ENCODE assay signal across 20 cellular contexts in genomic region chr7:47949703-47950102, GRCh38. TPM values are rescaled to one million over a fixed set of nuclear protein-coding genes. Genes with fewer than 3 reads are reported as not detected.
A peak's percentile ranks its signal among the peaks of the same experiment; 100 is the strongest.
DNase-seq lines count a peak whose midpoint lies in the region; ATAC-seq, FAIRE-seq and TF ChIP-seq lines count a peak whose summit lies in the region.
"Had no signal": no experiment of that assay in that cellular context is flagged by ENCODE, and none has a peak within 500 bp of the region (broad histone marks: within the 10 kb centered on the region; RNA-seq: fewer than 3 reads in every experiment).

No MANE protein-coding gene starts in this region.

- H3K9me3 Mint-ChIP-seq in Caco-2 (ENCODE audit: unreplicated experiment) = no peaks in the 10 kb centered on the region
- H3K9me3 Mint-ChIP-seq in GM23338 = no peaks in the 10 kb centered on the region
- H3K9me3 Mint-ChIP-seq: CD8-positive, alpha-beta memory T cell had no signal

- H3K23me2 ChIP-seq in H1 (ENCODE audit: low read depth, low read length) = peaks cover 5% of the 10 kb centered on the region; the same call in 1 of the 2 replicates

- no peak for TF ChIP-seq RAD21 in H1 (IDR thresholded peaks at IDR 0.05 in 1 of 2, conservative IDR thresholded peaks at IDR 0.05 in 1 of 2; ENCODE audit: low read depth in 2 of 2, low read length in 2 of 2)

- H3K9ac ChIP-seq in H1 (replicated peaks in 1 of 4; ENCODE audit: extremely low read depth in 1 of 4, low read depth in 3 of 4, low read length in 3 of 4) (no peak overlapping the region), trophoblast cell (ENCODE audit: low read length) (no peak overlapping the region)

- H3K27me3 ChIP-seq in Caco-2 (replicated peaks; ENCODE audit: control insufficient read depth, insufficient read depth, low read length) (no peaks in the 10 kb centered on the region), GM23338 (ENCODE audit: insufficient read depth) (no peaks in the 10 kb centered on the region), H1 (replicated peaks in 1 of 4; ENCODE audit: control insufficient read depth in 3 of 4, extremely low read depth in 1 of 4, insufficient read depth in 3 of 4, low read length in 3 of 4) (no peaks in the 10 kb centered on the region), trophoblast cell (ENCODE audit: insufficient read depth, low read length) (no peaks in the 10 kb centered on the region)

- no peak overlapping the region for H3K4ac ChIP-seq in H1 (replicated peaks; ENCODE audit: insufficient read length, low read depth, low read length)
- H3K4ac ChIP-seq in trophoblast cell (ENCODE audit: low read depth, low read length) = no peak overlapping the region

- H3K79me1 ChIP-seq in H1 (ENCODE audit: low read depth, low read length) (no peaks in the 10 kb centered on the region), trophoblast cell (ENCODE audit: low read length) (no peaks in the 10 kb centered on the region)

- no peak overlapping the region for H2BK20ac ChIP-seq in H1 (ENCODE audit: low read length)

- H4K12ac ChIP-seq in trophoblast cell (ENCODE audit: low read depth, low read length) = no peak overlapping the region

- no peak overlapping the region for H3K18ac ChIP-seq in H1 (ENCODE audit: extremely low read depth, low read length)
- H3K18ac ChIP-seq in trophoblast cell (ENCODE audit: low read length) = no peak overlapping the region

- 83% methylated on average over 4 of the region's 4 CpGs; no CpG with 5 or more reads in 1 of the 2 experiments for WGBS in H1 (ENCODE audit: extremely low coverage in 1 of 2, insufficient coverage in 1 of 2, insufficient read length in 1 of 2, insufficient replicate concordance in 2 of 2, low coverage in 1 of 2, low lambda C conversion rate in 2 of 2, missing lambda C conversion rate in 1 of 2), 2 experiments
- no CpG with 5 or more reads among the region's 4 CpGs for WGBS in trophoblast cell (ENCODE audit: extremely low coverage, insufficient coverage, insufficient read length)

- H2BK15ac ChIP-seq in H1 (ENCODE audit: low read length) = no peak overlapping the region

- peaks cover 36% of the 10 kb centered on the region for H3K4me1 ChIP-seq in Caco-2
- peaks cover 6% of the 10 kb centered on the region for H3K4me1 ChIP-seq in GM23338 (ENCODE audit: insufficient read depth)
- H3K4me1 ChIP-seq in H1 (replicated peaks in 1 of 4; ENCODE audit: control insufficient read depth in 3 of 4, insufficient read depth in 4 of 4, low read length in 3 of 4) = peaks cover 0 to 4% (median 0%) of the 10 kb centered on the region in 4 experiments; a peak in 2 of 7 replicates
- peaks cover 0 to 8% of the 10 kb centered on the region in 2 experiments for H3K4me1 ChIP-seq in trophoblast cell (ENCODE audit: control insufficient read depth in 1 of 2, insufficient read depth in 2 of 2, low read length in 2 of 2)

- H3K27ac ChIP-seq in GM23338 (ENCODE audit: low read depth) (no peak overlapping the region), H1 (ENCODE audit: low read depth, low read length) (no peak overlapping the region), trophoblast cell (ENCODE audit: low read depth, low read length) (no peak overlapping the region)

- H4K20me1 ChIP-seq in GM23338 (replicated peaks; ENCODE audit: insufficient read depth) = no peaks in the 10 kb centered on the region
- H4K20me1 ChIP-seq in H1 (replicated peaks in 1 of 2; ENCODE audit: control insufficient read depth in 1 of 2, insufficient read depth in 2 of 2, low read length in 2 of 2) = peaks cover 0 to 3% of the 10 kb centered on the region in 2 experiments

- H2BK5ac ChIP-seq in H1 (ENCODE audit: low read depth, low read length) (0 out of 2 replicates have a peak overlapping the region, but pooled peaks have one; percentile 8), trophoblast cell (ENCODE audit: low read depth, low read length, poor library complexity) (no peak overlapping the region)

- DNase-seq in Caco-2 = no peak
- DNase-seq in GM23338 (ENCODE audit: low spot score) = no peak
- no peak for DNase-seq in H1 (ENCODE audit: low read depth in 1 of 2, low spot score in 2 of 2)
- no peak for DNase-seq in trophoblast cell
- no peak for DNase-seq in amygdala (lab: John Stamatoyannopoulos, UW)
- DNase-seq in mesenteric fat pad (ENCODE audit: low spot score) = no peak
- DNase-seq in putamen (ENCODE audit: low spot score) = no peak
- DNase-seq: ACHN; C1 segment of cervical spinal cord; CD8-positive, alpha-beta memory T cell; HCEC 1CT; NCI-H1092 treated with DMSO at 0.1 percent for 48 hours; NCI-H2081; NCI-H2171 treated with DMSO at 0.1 percent for 48 hours; NCI-H446; NCI-H526 treated with DMSO at 0.1 percent for 48 hours; SIG-M5 had no signal

- H2BK12ac ChIP-seq in H1 (ENCODE audit: low read depth, low read length) (no peak overlapping the region), trophoblast cell (ENCODE audit: low read length) (no peak overlapping the region)

- CTCF ChIA-PET in Caco-2 (lab: Charles Lee) (interaction anchor here (1.2 kb wide), 1 partner anchor 205 kb away, joined by 3 read pairs; no protein-coding TSS in a partner anchor), H1 (lab: Charles Lee; ENCODE audit: partially characterized antibody) (interaction anchor here (1.3 to 6.8 kb wide), 5 partner anchors 11 to 161 kb away, joined by 3 to 34 read pairs (median 9); no protein-coding TSS in a partner anchor)

- H3K14ac ChIP-seq in H1 (ENCODE audit: insufficient read length) (no peak overlapping the region), trophoblast cell (ENCODE audit: low read length) (no peak overlapping the region)

- BruUV-seq in Caco-2 (replicated peaks; lab: Mats Ljungman, UMichigan) = no TSS peak

- no peak for ATAC-seq in GM23338
- ATAC-seq: SK-N-SH treated with all-trans-retinoic acid at 6 μM for 48 hours had no signal

- POLR2A ChIA-PET in Caco-2 (lab: Charles Lee) (no interaction called here), H1 (lab: Charles Lee; ENCODE audit: partially characterized antibody) (interaction anchor here (1.3 to 1.4 kb wide), 2 partner anchors 18 to 19 kb away, joined by 3 to 5 read pairs; no protein-coding TSS in a partner anchor)

- H3K27ac Mint-ChIP-seq in Caco-2 (ENCODE audit: unreplicated experiment) (peak overlapping the region; percentile 74), GM23338 (no peak overlapping the region)

- peaks cover 45% of the 10 kb centered on the region for H3K4me1 Mint-ChIP-seq in Caco-2 (ENCODE audit: low read depth, unreplicated experiment)
- peaks cover 27% of the 10 kb centered on the region for H3K4me1 Mint-ChIP-seq in GM23338
- H3K4me1 Mint-ChIP-seq: CD8-positive, alpha-beta memory T cell had no signal

- H2BK120ac ChIP-seq in H1 (replicated peaks; ENCODE audit: low read depth, low read length) = no peak overlapping the region
- H2BK120ac ChIP-seq in trophoblast cell (ENCODE audit: insufficient read depth, low read length, poor library complexity) = peak overlapping the region; percentile 7

- no peak overlapping the region for H4K5ac ChIP-seq in H1 (ENCODE audit: insufficient read length, low read depth, low read length)

- TF ChIP-seq POLR2A in H1 (IDR thresholded peaks at IDR 0.05; ENCODE audit: control extremely low read depth in 1 of 2, low read depth in 2 of 2, low read length in 2 of 2) = no peak

- H4K91ac ChIP-seq in H1 (replicated peaks; ENCODE audit: insufficient read length, low read length) (no peak overlapping the region), trophoblast cell (ENCODE audit: low read depth, low read length) (no peak overlapping the region)

- no peak for FAIRE-seq in H1 (lab: Jason Lieb, UNC)
- FAIRE-seq: D721Med, G401.6 had no signal

- peak overlapping the region; percentile 28; the same call in 1 of the 2 replicates for H2AFZ ChIP-seq in GM23338
- H2AFZ ChIP-seq in H1 (ENCODE audit: low read length) = no peak overlapping the region
- H2AFZ ChIP-seq in trophoblast cell (ENCODE audit: insufficient read depth, low read length, poor library complexity) = no peak overlapping the region

- no peak overlapping the region for H3K56ac ChIP-seq in H1 (replicated peaks; ENCODE audit: insufficient read length, low read depth, low read length)

- H3K4me3 ChIP-seq in Caco-2 (ENCODE audit: low read depth, low read length) (no peak overlapping the region), GM23338 (no peak overlapping the region), H1 (ENCODE audit: extremely low read depth in 1 of 4, insufficient read depth in 2 of 4, low read depth in 3 of 4, low read length in 4 of 4) (no peak overlapping the region), trophoblast cell (ENCODE audit: low read depth, low read length) (no peak overlapping the region)

- H3F3A ChIP-seq in GM23338 (replicated peaks; ENCODE audit: low read depth) = 0 out of 2 replicates have a peak, but pooled peaks cover 3% of the 10 kb centered on the region

- H3K23ac ChIP-seq in H1 (ENCODE audit: insufficient read length) = no peak overlapping the region
- H3K23ac ChIP-seq in trophoblast cell (ENCODE audit: low read length) = no peak overlapping the region

- H4K8ac ChIP-seq in H1 (ENCODE audit: extremely low read depth, insufficient read depth, low read length) (no peak overlapping the region), trophoblast cell (ENCODE audit: low read depth, low read length) (no peak overlapping the region)

- no peaks in the 10 kb centered on the region for H3K9me2 ChIP-seq in GM23338 (ENCODE audit: insufficient read depth)

- H3K27me3 Mint-ChIP-seq in Caco-2 (ENCODE audit: insufficient read depth, unreplicated experiment) (no peaks in the 10 kb centered on the region), GM23338 (ENCODE audit: insufficient read depth, low read depth, poor library complexity) (peaks cover 7% of the 10 kb centered on the region)
- H3K27me3 Mint-ChIP-seq: CD8-positive, alpha-beta memory T cell had no signal

- TF ChIP-seq CTCF in Caco-2 (IDR thresholded peaks at IDR 0.05; ENCODE audit: insufficient read depth in 1 of 2, low read depth in 1 of 2, low read length in 1 of 2, severe bottlenecking in 1 of 2, unreplicated experiment in 1 of 2) (no peak), GM23338 (conservative IDR thresholded peaks at IDR 0.05; ENCODE audit: low read depth in 2 of 2) (no peak), H1 (IDR thresholded peaks at IDR 0.05; ENCODE audit: control extremely low read depth in 1 of 3, insufficient read depth in 1 of 3, low read depth in 1 of 3, low read length in 3 of 3) (no peak)

- H3K36me3 ChIP-seq in Caco-2 (ENCODE audit: control insufficient read depth, insufficient read depth, low read length) (no peaks in the 10 kb centered on the region), GM23338 (ENCODE audit: insufficient read depth) (peaks cover 3% of the 10 kb centered on the region), H1 (ENCODE audit: control insufficient read depth in 2 of 4, insufficient read depth in 4 of 4, low read length in 3 of 4) (peaks cover 0 to 6% (median under 1%) of the 10 kb centered on the region in 4 experiments; a peak in 2 of 8 replicates), trophoblast cell (ENCODE audit: control insufficient read depth in 1 of 2, insufficient read depth in 2 of 2, low read length in 2 of 2) (peaks cover 0 to 7% of the 10 kb centered on the region in 2 experiments)

- TF ChIP-seq EP300 in H1 (IDR thresholded peaks at IDR 0.05; ENCODE audit: borderline replicate concordance in 1 of 2, low read depth in 2 of 2, low read length in 2 of 2) = no peak

- H3K79me2 ChIP-seq in GM23338 (replicated peaks; ENCODE audit: insufficient read depth) (no peaks in the 10 kb centered on the region), H1 (ENCODE audit: control insufficient read depth in 1 of 2, insufficient read depth in 2 of 2, low read length in 2 of 2) (no peaks in the 10 kb centered on the region), trophoblast cell (ENCODE audit: control insufficient read depth, insufficient read depth, low read length, poor library complexity) (no peaks in the 10 kb centered on the region)

- H3K9me3 ChIP-seq in Caco-2 = no peaks in the 10 kb centered on the region
- no peaks in the 10 kb centered on the region for H3K9me3 ChIP-seq in H1 (ENCODE audit: insufficient read depth in 2 of 2, low read depth in 1 of 2, low read length in 1 of 2)
- peaks cover 3% of the 10 kb centered on the region for H3K9me3 ChIP-seq in trophoblast cell (ENCODE audit: insufficient read depth, low read depth, low read length)

- H3K36me3 Mint-ChIP-seq in Caco-2 (ENCODE audit: insufficient read depth, unreplicated experiment) (peaks cover 4% of the 10 kb centered on the region), GM23338 (ENCODE audit: low read depth) (peaks cover 2% of the 10 kb centered on the region; the same call in 1 of the 3 replicates)

- no peak overlapping the region for H3K4me3 Mint-ChIP-seq in Caco-2 (ENCODE audit: unreplicated experiment)
- no peak overlapping the region for H3K4me3 Mint-ChIP-seq in GM23338
- H3K4me3 Mint-ChIP-seq: CD8-positive, alpha-beta memory T cell had no signal

- intact Hi-C loops in Caco-2 (cut with micrococcal nuclease; ENCODE audit: unreplicated experiment) = loop anchor here (5.0 kb wide), 1 partner anchor 682 kb away; no protein-coding TSS in a partner anchor

- no peak overlapping the region for H2AK5ac ChIP-seq in H1 (ENCODE audit: low read depth, low read length)
- H2AK5ac ChIP-seq in trophoblast cell (ENCODE audit: low read length) = no peak overlapping the region

- no peak overlapping the region for H3K4me2 ChIP-seq in GM23338
- H3K4me2 ChIP-seq in H1 (ENCODE audit: insufficient read depth in 1 of 2, low read depth in 2 of 2, low read length in 2 of 2) = no peak overlapping the region
- H3K4me2 ChIP-seq in trophoblast cell (ENCODE audit: low read length) = no peak overlapping the region

RNA-seq across cellular contexts. Expression of gene PKD1L1, which starts 1.4 kb away (rescaled TPM):
- 0.25 and 0.28 TPM in 2 replicates for total RNA-seq in Caco-2 (2022)
- total RNA-seq in GM23338 (2014; rRNA removed; shearing (Covaris generic)) = 0.03 and 0.16 TPM in 2 replicates
- not detected in 2 replicates for polyA plus RNA-seq in GM23338 (2016; fragmentation: Nextera tagmentation; extraction: Ambion mirVana)
- total RNA-seq in H1 (2021; fragmentation: NEBNext Ultra II Directional; extraction: Animal tissue kit (Norgen Biotek cat#: 25700)) = 0.22 and 0.25 TPM in 2 replicates
- 0.35 and 0.46 TPM in 2 replicates for polyA plus RNA-seq in H1 (2011; rRNA removed)
- polyA plus RNA-seq in H1 (2011; cell fraction: cytosol; rRNA removed) = 0.12 TPM
- 0.31 TPM for polyA plus RNA-seq in H1 (2011; cell fraction: nucleus; rRNA removed)
- polyA plus RNA-seq in H1 (2012, experiment 1 of 2) = 0.04 to 0.19 TPM (median 0.09 TPM) in 4 replicates
- not detected for polyA plus RNA-seq in H1 (2012, experiment 2 of 2)
- 0.04 TPM for polyA plus RNA-seq in H1 (2013, experiment 1 of 2)
- 0.04 TPM for polyA plus RNA-seq in H1 (2013, experiment 2 of 2)
- polyA minus RNA-seq in H1 (2011; rRNA and poly(A)+ RNA removed) = 0.24 and 0.91 TPM in 2 replicates
- not detected for polyA minus RNA-seq in H1 (2011; cell fraction: cytosol; rRNA and poly(A)+ RNA removed)
- polyA minus RNA-seq in H1 (2011; cell fraction: nucleus; rRNA and poly(A)+ RNA removed) = 1.00 TPM
- polyA plus RNA-seq in trophoblast cell (2013) = 0.07 and 0.15 TPM in 2 replicates
- total RNA-seq in mesenteric fat pad = 0.58 TPM

RNA-seq across cellular contexts. Expression of gene HUS1, which starts 29.7 kb away (rescaled TPM):
- total RNA-seq in Caco-2 (2022) (31.3 and 32.3 TPM in 2 replicates), mesenteric fat pad (35.8 TPM)
- 29.7 and 39.0 TPM in 2 replicates for total RNA-seq in GM23338 (2014; rRNA removed; shearing (Covaris generic))
- polyA plus RNA-seq in GM23338 (2016; fragmentation: Nextera tagmentation; extraction: Ambion mirVana) (12.9 and 14.9 TPM in 2 replicates), H1 (2011; rRNA removed) (11.4 and 15.0 TPM in 2 replicates)
- 32.0 and 33.0 TPM in 2 replicates for total RNA-seq in H1 (2021; fragmentation: NEBNext Ultra II Directional; extraction: Animal tissue kit (Norgen Biotek cat#: 25700))
- polyA plus RNA-seq in H1 (2011; cell fraction: cytosol; rRNA removed) = 16.1 TPM
- polyA plus RNA-seq in H1 (2011; cell fraction: nucleus; rRNA removed) = 7.5 TPM
- polyA plus RNA-seq in H1 (2012, experiment 1 of 2) = 13.8 to 25.8 TPM (median 15.5 TPM) in 4 replicates
- 7.0 TPM for polyA plus RNA-seq in H1 (2012, experiment 2 of 2)
- polyA plus RNA-seq in H1 (2013, experiment 1 of 2) = 21.8 TPM
- 19.4 TPM for polyA plus RNA-seq in H1 (2013, experiment 2 of 2)
- 23.8 and 33.5 TPM in 2 replicates for polyA minus RNA-seq in H1 (2011; rRNA and poly(A)+ RNA removed)
- 20.3 TPM for polyA minus RNA-seq in H1 (2011; cell fraction: cytosol; rRNA and poly(A)+ RNA removed)
- polyA minus RNA-seq in H1 (2011; cell fraction: nucleus; rRNA and poly(A)+ RNA removed) = 29.9 TPM
- 19.5 and 19.6 TPM in 2 replicates for polyA plus RNA-seq in trophoblast cell (2013)
